ENCODE assay signal across 8 cellular contexts in genomic region chr19:4063369-4064072, GRCh38. TPM values are rescaled to one million over a fixed set of nuclear protein-coding genes. Genes with fewer than 3 reads are reported as not detected.
DNase-seq lines count a peak whose midpoint lies in the region; ATAC-seq and TF ChIP-seq lines count a peak whose summit lies in the region.

No MANE protein-coding gene starts in this region.

- intact Hi-C loops in IMR-90 (cut with micrococcal nuclease): loop anchor here (2.0 kb wide), 1 partner anchor 141 kb away; no protein-coding TSS in a partner anchor

- DNase-seq in AG04450 (ENCODE audit: low read depth, low spot score): no peak
- no peak for DNase-seq in IMR-90
- DNase-seq in cerebellum (ENCODE audit: low spot score): peak; percentile 35
- DNase-seq in activated effector memory CD4-positive, alpha-beta T cell treated with anti-CD3 and anti-CD28 coated beads, Interleukin-2, amount 50 U/mL, for 16 hours: no peak
- DNase-seq in SKM-1 treated with dmso at 0.1 percent for 144 hours (lab: John Stamatoyannopoulos, UW; ENCODE audit: unreplicated experiment): no peak
- no peak for DNase-seq in activated CD4-positive, CD25-positive, alpha-beta regulatory T cell treated with anti-CD3 and anti-CD28 coated beads, Interleukin-2, amount 50 U/mL, for 72 hours

- CTCF ChIA-PET in AG04450 (lab: Charles Lee): no interaction called here
- CTCF ChIA-PET in IMR-90 (lab: Yijun Ruan, JAX): no interaction called here

- H3K4me2 ChIP-seq in IMR-90 (ENCODE audit: low read depth, low read length): peak overlapping the region; percentile 91

- no TSS peak for BruUV-seq in IMR-90 (replicated peaks; lab: Mats Ljungman, UMichigan)

- H4K8ac ChIP-seq in IMR-90 (ENCODE audit: low read depth in 2 of 2, low read length in 2 of 2): no peak overlapping the region

- H3K4me3 ChIP-seq in AG04450 (ENCODE audit: low read depth, low read length) (peak overlapping the region; percentile 74), IMR-90 (ENCODE audit: insufficient read depth, low read depth, low read length) (peak overlapping the region; percentile 83), muscle layer of duodenum (ENCODE audit: low read depth in 1 of 2, low read length in 2 of 2) (peak overlapping the region; percentile 67 to 84)

- H3K4ac ChIP-seq in IMR-90 (ENCODE audit: low read depth, low read length): no peak overlapping the region

- ATAC-seq in IMR-90 (ENCODE audit: low read depth): no peak
- ATAC-seq in HG03457 (IDR thresholded peaks at IDR 0.05; ENCODE audit: unreplicated experiment): no peak

- no peak overlapping the region for H2AK9ac ChIP-seq in IMR-90 (replicated peaks; ENCODE audit: low read depth, low read length, poor library complexity)

- POLR2A ChIA-PET in AG04450 (lab: Yijun Ruan, JAX) (interaction anchor here (0.9 kb wide), 1 partner anchor 78 kb away, joined by 3 read pairs; the partner anchor contains the start of gene EEF2), IMR-90 (lab: Charles Lee; ENCODE audit: unreplicated experiment) (no interaction called here)

- H3K36me3 ChIP-seq in IMR-90 (ENCODE audit: control insufficient read depth, insufficient read depth, low read length) (peaks cover 22% of the 10 kb centered on the region), muscle layer of duodenum (ENCODE audit: control insufficient read depth in 1 of 2, insufficient read depth in 2 of 2, low read length in 2 of 2) (peaks cover 0 to 12% of the 10 kb centered on the region in 2 donors)

- H2BK120ac ChIP-seq in IMR-90 (ENCODE audit: low read depth, low read length): no peak overlapping the region

- 0 out of 2 replicates have a peak, but pooled peaks have one; percentile 15 for TF ChIP-seq CTCF in AG04450 (IDR thresholded peaks at IDR 0.05; ENCODE audit: low read depth, low read length)
- TF ChIP-seq CTCF in IMR-90 (conservative IDR thresholded peaks at IDR 0.05; ENCODE audit: low read depth, low read length): no peak

- no peak overlapping the region for H2BK5ac ChIP-seq in IMR-90 (ENCODE audit: low read depth, low read length, poor library complexity, severe bottlenecking)

- TF ChIP-seq RAD21 in IMR-90 (IDR thresholded peaks at IDR 0.05; ENCODE audit: low read length): no peak

- no peak overlapping the region for H3K14ac ChIP-seq in IMR-90 (replicated peaks; ENCODE audit: low read depth, low read length)

- no peak overlapping the region for H2BK20ac ChIP-seq in IMR-90 (ENCODE audit: low read depth, low read length)

- no peak for TF ChIP-seq POLR2A in IMR-90 (IDR thresholded peaks at IDR 0.05; ENCODE audit: low read depth, low read length)

- no peaks in the 10 kb centered on the region for H3K9me1 ChIP-seq in IMR-90 (ENCODE audit: insufficient read depth, low read length)

- in situ Hi-C loops in IMR-90 (cut with MboI; ENCODE audit: low sequenced_read_pairs): no loop called here

- peak overlapping the region; percentile 75 for H3K9ac ChIP-seq in IMR-90 (ENCODE audit: low read depth, low read length)

- peak overlapping the region; percentile 41; the same call in 1 of the 2 replicates for H3K23ac ChIP-seq in IMR-90 (ENCODE audit: low read depth, low read length)

- no peak overlapping the region for H3K18ac ChIP-seq in IMR-90 (ENCODE audit: low read depth, low read length)

- peaks cover 0 to 26% of the 10 kb centered on the region in 2 experiments; a peak in 1 of 4 replicates for H3K79me1 ChIP-seq in IMR-90 (ENCODE audit: low read depth in 1 of 2, low read length in 2 of 2)

- H2AFZ ChIP-seq in IMR-90 (replicated peaks; ENCODE audit: low read length, poor library complexity): no peak overlapping the region

- H3K9me3 ChIP-seq in AG04450 (ENCODE audit: control insufficient read depth, insufficient read depth, low read length) (no peaks in the 10 kb centered on the region; the same call in 1 of the 2 replicates), IMR-90 (ENCODE audit: control insufficient read depth, insufficient read depth, low read length) (no peaks in the 10 kb centered on the region), muscle layer of duodenum (ENCODE audit: control insufficient read depth in 1 of 2, low read length in 2 of 2) (no peaks in the 10 kb centered on the region)

- no peak overlapping the region for H3K27ac ChIP-seq in AG04450 (ENCODE audit: low read depth, low read length)
- peak overlapping the region; percentile 98 for H3K27ac ChIP-seq in IMR-90 (ENCODE audit: insufficient read depth, low read length)
- peak overlapping the region; percentile 96 for H3K27ac ChIP-seq in muscle layer of duodenum (ENCODE audit: low read length)

- H2AK5ac ChIP-seq in IMR-90 (ENCODE audit: low read depth, low read length): no peak overlapping the region

- WGBS in IMR-90 (ENCODE audit: extremely low coverage in 2 of 2, insufficient read length in 1 of 2), 2 experiments: 56% methylated on average over 11 of the region's 24 CpGs; no CpG with 5 or more reads in 1 of the 2 experiments

- dilution Hi-C loops in IMR-90 (cut with HindIII; ENCODE audit: low sequenced_read_pairs, unreplicated experiment): no loop called here

- H4K20me1 ChIP-seq in IMR-90 (ENCODE audit: insufficient read depth, low read length): peaks cover 62% of the 10 kb centered on the region

- peaks cover 39% of the 10 kb centered on the region for H3K4me1 ChIP-seq in IMR-90 (ENCODE audit: control insufficient read depth, insufficient read depth, low read length)
- H3K4me1 ChIP-seq in muscle layer of duodenum (ENCODE audit: control insufficient read depth in 1 of 2, insufficient read depth in 2 of 2, low read length in 2 of 2): peaks cover 20 to 58% of the 10 kb centered on the region in 2 donors

- no peak overlapping the region for H3K56ac ChIP-seq in IMR-90 (ENCODE audit: extremely low read depth, insufficient read depth, low read length)

- H4K91ac ChIP-seq in IMR-90 (ENCODE audit: insufficient read depth, low read depth, low read length): no peak overlapping the region

- H3K27me3 ChIP-seq in AG04450 (ENCODE audit: control insufficient read depth, insufficient read depth, low read length) (no peaks in the 10 kb centered on the region), IMR-90 (ENCODE audit: control insufficient read depth, insufficient read depth, low read length) (no peaks in the 10 kb centered on the region), muscle layer of duodenum (ENCODE audit: low read depth, low read length) (no peaks in the 10 kb centered on the region)

- H2BK15ac ChIP-seq in IMR-90 (ENCODE audit: low read depth, low read length): no peak overlapping the region

- no peak overlapping the region for H4K5ac ChIP-seq in IMR-90 (ENCODE audit: low read depth, low read length)

TF ChIP-seq in IMR-90, 13 proteins besides CTCF, POLR2A, EP300 and RAD21:
- TF ChIP-seq ELK1 (IDR thresholded peaks at IDR 0.05; ENCODE audit: borderline replicate concordance, low read depth, low read length) (no peak), RFX5 (IDR thresholded peaks at IDR 0.05; ENCODE audit: low read depth, low read length) (no peak), MXI1 (IDR thresholded peaks at IDR 0.05; ENCODE audit: borderline replicate concordance, low read depth, low read length) (no peak), RCOR1 (IDR thresholded peaks at IDR 0.05; ENCODE audit: insufficient replicate concordance, low read length) (no peak), CHD1 (IDR thresholded peaks at IDR 0.05; ENCODE audit: low read depth, low read length) (no peak), USF2 (IDR thresholded peaks at IDR 0.05; ENCODE audit: low read depth, low read length) (no peak), CEBPB (IDR thresholded peaks at IDR 0.05; ENCODE audit: low read depth, low read length) (no peak), MAZ (IDR thresholded peaks at IDR 0.05; ENCODE audit: borderline replicate concordance, low read depth, low read length) (no peak), MAFK (IDR thresholded peaks at IDR 0.05; ENCODE audit: low read depth, low read length) (no peak), BHLHE40 (IDR thresholded peaks at IDR 0.05; ENCODE audit: low read depth, low read length) (no peak), FOS (IDR thresholded peaks at IDR 0.05; ENCODE audit: low read depth, low read length) (no peak), SMC3 (IDR thresholded peaks at IDR 0.05; ENCODE audit: low read depth, low read length) (no peak), NFE2L2 (IDR thresholded peaks at IDR 0.05; ENCODE audit: low read depth, low read length) (no peak)

RNA-seq across cellular contexts. Expression of gene ZBTB7A, which starts 3.2 kb away (rescaled TPM):
- polyA plus RNA-seq in AG04450 (2011; rRNA removed) (2.7 and 4.0 TPM in 2 replicates), IMR-90 (2012; rRNA removed) (10.3 and 14.7 TPM in 2 replicates)
- 2.2 and 2.7 TPM in 2 replicates for polyA minus RNA-seq in AG04450 (2011; rRNA and poly(A)+ RNA removed)
- total RNA-seq in IMR-90 (2012; rRNA removed) (3.2 and 4.2 TPM in 2 replicates), cerebellum (3.5 TPM)
- polyA plus RNA-seq in IMR-90 (2012; cell fraction: cytosol; rRNA removed): 6.9 and 17.2 TPM in 2 replicates
- polyA plus RNA-seq in IMR-90 (2012; cell fraction: nucleus; rRNA removed; ENCODE audit: low replicate concordance): 22.8 and 55.1 TPM in 2 replicates

RNA-seq across cellular contexts. Expression of gene PIAS4, which starts 56.0 kb away (rescaled TPM):
- polyA plus RNA-seq in AG04450 (2011; rRNA removed): 9.0 and 12.0 TPM in 2 replicates
- 13.6 and 17.2 TPM in 2 replicates for polyA minus RNA-seq in AG04450 (2011; rRNA and poly(A)+ RNA removed)
- total RNA-seq in IMR-90 (2012; rRNA removed): 10.8 and 13.6 TPM in 2 replicates
- polyA plus RNA-seq in IMR-90 (2012; rRNA removed): 12.1 and 16.6 TPM in 2 replicates
- 11.9 and 21.3 TPM in 2 replicates for polyA plus RNA-seq in IMR-90 (2012; cell fraction: cytosol; rRNA removed)
- 12.0 and 20.3 TPM in 2 replicates for polyA plus RNA-seq in IMR-90 (2012; cell fraction: nucleus; rRNA removed; ENCODE audit: low replicate concordance)
- total RNA-seq in cerebellum: 19.1 TPM
